In genomic region chr20:46650575-46651090, GRCh38 we compare ENCODE assay signal across 1 cellular context.
TF ChIP-seq lines count a peak whose summit lies in the region.

No MANE protein-coding gene starts in this region.

TF ChIP-seq in HepG2, 621 proteins besides CTCF, POLR2A, EP300 and RAD21 (continued from another document):
- TF ChIP-seq, protein P1, sequence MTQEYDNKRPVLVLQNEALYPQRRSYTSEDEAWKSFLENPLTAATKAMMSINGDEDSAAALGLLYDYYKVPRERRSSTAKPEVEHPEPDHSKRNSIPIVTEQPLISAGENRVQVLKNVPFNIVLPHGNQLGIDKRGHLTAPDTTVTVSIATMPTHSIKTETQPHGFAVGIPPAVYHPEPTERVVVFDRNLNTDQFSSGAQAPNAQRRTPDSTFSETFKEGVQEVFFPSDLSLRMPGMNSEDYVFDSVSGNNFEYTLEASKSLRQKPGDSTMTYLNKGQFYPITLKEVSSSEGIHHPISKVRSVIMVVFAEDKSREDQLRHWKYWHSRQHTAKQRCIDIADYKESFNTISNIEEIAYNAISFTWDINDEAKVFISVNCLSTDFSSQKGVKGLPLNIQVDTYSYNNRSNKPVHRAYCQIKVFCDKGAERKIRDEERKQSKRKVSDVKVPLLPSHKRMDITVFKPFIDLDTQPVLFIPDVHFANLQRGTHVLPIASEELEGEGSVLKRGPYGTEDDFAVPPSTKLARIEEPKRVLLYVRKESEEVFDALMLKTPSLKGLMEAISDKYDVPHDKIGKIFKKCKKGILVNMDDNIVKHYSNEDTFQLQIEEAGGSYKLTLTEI (CRISPR knock-in tag; conservative IDR thresholded peaks at IDR 0.05) = no peak
- TF ChIP-seq, protein P2, sequence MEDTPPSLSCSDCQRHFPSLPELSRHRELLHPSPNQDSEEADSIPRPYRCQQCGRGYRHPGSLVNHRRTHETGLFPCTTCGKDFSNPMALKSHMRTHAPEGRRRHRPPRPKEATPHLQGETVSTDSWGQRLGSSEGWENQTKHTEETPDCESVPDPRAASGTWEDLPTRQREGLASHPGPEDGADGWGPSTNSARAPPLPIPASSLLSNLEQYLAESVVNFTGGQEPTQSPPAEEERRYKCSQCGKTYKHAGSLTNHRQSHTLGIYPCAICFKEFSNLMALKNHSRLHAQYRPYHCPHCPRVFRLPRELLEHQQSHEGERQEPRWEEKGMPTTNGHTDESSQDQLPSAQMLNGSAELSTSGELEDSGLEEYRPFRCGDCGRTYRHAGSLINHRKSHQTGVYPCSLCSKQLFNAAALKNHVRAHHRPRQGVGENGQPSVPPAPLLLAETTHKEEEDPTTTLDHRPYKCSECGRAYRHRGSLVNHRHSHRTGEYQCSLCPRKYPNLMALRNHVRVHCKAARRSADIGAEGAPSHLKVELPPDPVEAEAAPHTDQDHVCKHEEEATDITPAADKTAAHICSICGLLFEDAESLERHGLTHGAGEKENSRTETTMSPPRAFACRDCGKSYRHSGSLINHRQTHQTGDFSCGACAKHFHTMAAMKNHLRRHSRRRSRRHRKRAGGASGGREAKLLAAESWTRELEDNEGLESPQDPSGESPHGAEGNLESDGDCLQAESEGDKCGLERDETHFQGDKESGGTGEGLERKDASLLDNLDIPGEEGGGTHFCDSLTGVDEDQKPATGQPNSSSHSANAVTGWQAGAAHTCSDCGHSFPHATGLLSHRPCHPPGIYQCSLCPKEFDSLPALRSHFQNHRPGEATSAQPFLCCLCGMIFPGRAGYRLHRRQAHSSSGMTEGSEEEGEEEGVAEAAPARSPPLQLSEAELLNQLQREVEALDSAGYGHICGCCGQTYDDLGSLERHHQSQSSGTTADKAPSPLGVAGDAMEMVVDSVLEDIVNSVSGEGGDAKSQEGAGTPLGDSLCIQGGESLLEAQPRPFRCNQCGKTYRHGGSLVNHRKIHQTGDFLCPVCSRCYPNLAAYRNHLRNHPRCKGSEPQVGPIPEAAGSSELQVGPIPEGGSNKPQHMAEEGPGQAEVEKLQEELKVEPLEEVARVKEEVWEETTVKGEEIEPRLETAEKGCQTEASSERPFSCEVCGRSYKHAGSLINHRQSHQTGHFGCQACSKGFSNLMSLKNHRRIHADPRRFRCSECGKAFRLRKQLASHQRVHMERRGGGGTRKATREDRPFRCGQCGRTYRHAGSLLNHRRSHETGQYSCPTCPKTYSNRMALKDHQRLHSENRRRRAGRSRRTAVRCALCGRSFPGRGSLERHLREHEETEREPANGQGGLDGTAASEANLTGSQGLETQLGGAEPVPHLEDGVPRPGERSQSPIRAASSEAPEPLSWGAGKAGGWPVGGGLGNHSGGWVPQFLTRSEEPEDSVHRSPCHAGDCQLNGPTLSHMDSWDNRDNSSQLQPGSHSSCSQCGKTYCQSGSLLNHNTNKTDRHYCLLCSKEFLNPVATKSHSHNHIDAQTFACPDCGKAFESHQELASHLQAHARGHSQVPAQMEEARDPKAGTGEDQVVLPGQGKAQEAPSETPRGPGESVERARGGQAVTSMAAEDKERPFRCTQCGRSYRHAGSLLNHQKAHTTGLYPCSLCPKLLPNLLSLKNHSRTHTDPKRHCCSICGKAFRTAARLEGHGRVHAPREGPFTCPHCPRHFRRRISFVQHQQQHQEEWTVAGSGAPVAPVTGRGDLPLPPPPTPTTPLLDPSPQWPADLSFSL (CRISPR knock-in tag; IDR thresholded peaks at IDR 0.05) = no peak
